8 cellular contexts compared by ENCODE assay signal in genomic region chr11:32081129-32081641, GRCh38. TPM values are rescaled to one million over a fixed set of nuclear protein-coding genes. Genes with fewer than 3 reads are reported as not detected.
DNase-seq lines count a peak whose midpoint lies in the region; ATAC-seq and TF ChIP-seq lines count a peak whose summit lies in the region.

No MANE protein-coding gene starts in this region.

- ATAC-seq in HG02759 (IDR thresholded peaks at IDR 0.05; ENCODE audit: unreplicated experiment): peak; percentile 79
- no peak for ATAC-seq in omental fat pad (ENCODE audit: low FRiP score)
- no peak for ATAC-seq in GM21526 (IDR thresholded peaks at IDR 0.05; ENCODE audit: low FRiP score, unreplicated experiment)

- DNase-seq in GM03348 (ENCODE audit: low spot score): peak; percentile 10
- peak; percentile 68 for DNase-seq in SW480 (ENCODE audit: low spot score)
- peak; percentile 70 for DNase-seq in kidney tubule cell (ENCODE audit: low spot score)
- no peak for DNase-seq in omental fat pad (ENCODE audit: low spot score)
- DNase-seq in central memory CD4-positive, alpha-beta T cell: no peak
- DNase-seq in NCI-H128 (lab: John Stamatoyannopoulos, UW; ENCODE audit: unreplicated experiment): no peak

- TF ChIP-seq CTCF in omental fat pad (IDR thresholded peaks at IDR 0.05): no peak

RNA-seq across cellular contexts. Expression of gene RCN1, which starts 9.7 kb away (rescaled TPM):
- total RNA-seq in omental fat pad: 100 to 1,000 TPM in 1 of 4 donors, 10 to 100 TPM in 3; 75.3 to 117 (median 90.5) TPM

Comparison
In these comparisons a context has a peak if more than half of its experiments do, and no peak if none do; other contexts are left out.
1. DNase-seq: peak in GM03348 (single experiment), SW480 (single experiment) and kidney tubule cell (single experiment); none in omental fat pad (single experiment), central memory CD4-positive, alpha-beta T cell (single experiment) and NCI-H128 (single experiment).